ENCODE assay signal across 22 cellular contexts in genomic region chr4:140395668-140396067, GRCh38. TPM values are rescaled to one million over a fixed set of nuclear protein-coding genes. Genes with fewer than 3 reads are reported as not detected.
"Had no signal": no experiment of that assay in that cellular context is flagged by ENCODE, and none has a peak within 500 bp of the region (broad histone marks: within the 10 kb centered on the region; RNA-seq: fewer than 3 reads in every experiment).

No MANE protein-coding gene starts in this region.

- H3K4me1 ChIP-seq: ascending aorta, breast epithelium, prostate gland, thyroid gland had no signal

- DNase-seq: activated CD4-positive, alpha-beta memory T cell treated with anti-CD3 and anti-CD28 coated beads, Interleukin-2, amount 10 ng/mL, durations not matched to agents 7 days and 5 days; activated CD4-positive, alpha-beta T cell treated with anti-CD3 and anti-CD28 coated beads for 36 hours; activated naive CD4-positive, alpha-beta T cell treated with anti-CD3 and anti-CD28 coated beads, Interleukin-2, amount 10 ng/mL, durations not matched to agents 7 days and 5 days; activated T-cell treated with anti-CD3 and anti-CD28 coated beads, Interleukin-2, amount 50 U/mL, for 24 hours; effector memory CD8-positive, alpha-beta T cell; erythroblast; immature natural killer cell; nephron progenitor cell; occipital lobe; right cardiac atrium; stimulated activated CD4-positive, alpha-beta T cell treated with anti-CD3 and anti-CD28 coated beads, Interleukin-15, amount 100 ng/mL, for 24 hours; stimulated activated CD4-positive, alpha-beta T cell treated with anti-CD3 and anti-CD28 coated beads, Interleukin-4, amount 100 ng/mL, for 1 hour; stimulated activated naive B cell treated with anti-CD40 and anti-IgM and Interleukin-4, amounts not matched to agents 10 μg/mL and 1 μg/mL and 100 μg/mL, for 72 hours; T1000; thyroid gland; WERI-Rb-1 had no signal

- H3K27me3 ChIP-seq: ascending aorta, breast epithelium, thyroid gland had no signal

- FAIRE-seq: urothelium cell line had no signal

- H3K4me3 ChIP-seq: ascending aorta, breast epithelium, prostate gland, skin epidermis, thyroid gland had no signal

- ATAC-seq: activated CD4-positive, alpha-beta T cell treated with anti-CD3 and anti-CD28 coated beads for 36 hours; effector memory CD8-positive, alpha-beta T cell; right cardiac atrium; stimulated activated naive B cell treated with anti-CD40 and anti-IgM and Interleukin-4, amounts not matched to agents 10 μg/mL and 1 μg/mL and 100 μg/mL, for 72 hours had no signal

- H3K9me3 ChIP-seq: ascending aorta, breast epithelium, prostate gland, thyroid gland had no signal

- H3K36me3 ChIP-seq: ascending aorta, breast epithelium, prostate gland, thyroid gland, WERI-Rb-1 had no signal

- H3K27ac ChIP-seq: ascending aorta, breast epithelium, prostate gland, skin epidermis, thyroid gland, WERI-Rb-1 had no signal

RNA-seq across cellular contexts. Expression of gene CLGN, which starts 31.8 kb away (rescaled TPM):
- total RNA-seq: ascending aorta, mesenteric fat pad had no signal
- polyA plus RNA-seq: immature natural killer cell had no signal
